Comparison of ENCODE assay signal across 1 cellular context in the genomic region with DNA sequence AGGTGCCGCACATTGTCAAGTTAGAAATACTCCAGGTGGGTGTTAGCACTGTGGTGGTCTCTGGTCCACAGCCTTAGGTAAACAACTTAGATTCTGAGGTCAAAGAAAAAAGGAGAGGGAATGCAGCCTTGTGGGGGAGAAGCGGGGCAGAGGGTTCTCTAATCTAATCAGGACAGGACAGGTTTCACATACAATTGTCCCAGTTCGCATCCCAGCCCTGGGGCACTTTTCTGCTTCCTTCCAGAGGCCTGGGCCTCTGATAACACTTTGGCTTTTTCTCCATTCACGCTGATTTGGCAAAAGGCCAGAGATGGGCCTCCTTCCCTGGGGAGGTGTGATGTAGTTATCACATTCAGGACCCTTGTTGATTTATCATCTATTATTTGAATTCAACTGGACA.
TF ChIP-seq lines count a peak whose summit lies in the region.

No MANE protein-coding gene starts in this region.

TF ChIP-seq in K562, 482 proteins besides CTCF, POLR2A, EP300 and RAD21 (continued from another document and continues in another):
- TF ChIP-seq CBX8 (IDR thresholded peaks at IDR 0.05; ENCODE audit: borderline replicate concordance, extremely low read depth, low read depth, low read length, poor library complexity, severe bottlenecking) (no peak), ZNF77 (CRISPR knock-in tag; IDR thresholded peaks at IDR 0.05) (no peak), ZSCAN29 (IDR thresholded peaks at IDR 0.05) (no peak), ZNF830 (CRISPR knock-in tag; IDR thresholded peaks at IDR 0.05) (no peak), CC2D1A (IDR thresholded peaks at IDR 0.05) (peak; percentile 76; the same call in 1 of the 2 replicates), NFXL1 (CRISPR knock-in tag; IDR thresholded peaks at IDR 0.05) (no peak), POLR2H (tag; IDR thresholded peaks at IDR 0.05; ENCODE audit: low read depth) (no peak), SETDB1 (IDR thresholded peaks at IDR 0.05; ENCODE audit: low read length) (no peak), E4F1 (CRISPR knock-in tag; IDR thresholded peaks at IDR 0.05; ENCODE audit: borderline replicate concordance) (no peak), U2AF1 (optimal IDR thresholded peaks at IDR 0.05; ENCODE audit: low read depth, low read length) (no peak), NFIX (CRISPR knock-in tag; IDR thresholded peaks at IDR 0.05; ENCODE audit: low read depth) (peak; percentile 64; the same call in 1 of the 2 replicates), SRF (CRISPR knock-in tag; IDR thresholded peaks at IDR 0.05) (no peak), RBM22 (IDR thresholded peaks at IDR 0.05; ENCODE audit: low read depth, low read length, poor library complexity, severe bottlenecking) (no peak), MTA1 (IDR thresholded peaks at IDR 0.05; ENCODE audit: borderline replicate concordance) (peak; percentile 70), RCOR1 (IDR thresholded peaks at IDR 0.05; ENCODE audit: borderline replicate concordance in 1 of 2, low read depth in 2 of 2, low read length in 2 of 2) (peak; percentile 64 to 97; a peak in 3 of 4 replicates), PREB (CRISPR knock-in tag; IDR thresholded peaks at IDR 0.05) (no peak), PHF8 (IDR thresholded peaks at IDR 0.05; ENCODE audit: borderline replicate concordance, low read length) (no peak), SMARCB1 (IDR thresholded peaks at IDR 0.05; ENCODE audit: insufficient read length, low read depth) (peak; percentile 36), CBFB (CRISPR knock-in tag; IDR thresholded peaks at IDR 0.05) (no peak), TBL1XR1 (IDR thresholded peaks at IDR 0.05; ENCODE audit: low read length in 2 of 2) (peak; percentile 61 to 87; a peak in 3 of 4 replicates), SMAD4 (CRISPR knock-in tag; conservative IDR thresholded peaks at IDR 0.05) (peak; percentile 89), CTBP1 (IDR thresholded peaks at IDR 0.05; ENCODE audit: borderline replicate concordance) (peak; percentile 96), ZSCAN32 (CRISPR knock-in tag; IDR thresholded peaks at IDR 0.05) (no peak), ZBTB43 (CRISPR knock-in tag; IDR thresholded peaks at IDR 0.05) (no peak), TRIM28 (IDR thresholded peaks at IDR 0.05) (no peak), FOXJ2 (tag; IDR thresholded peaks at IDR 0.05) (no peak), PRMT5 (CRISPR knock-in tag; IDR thresholded peaks at IDR 0.05) (no peak), SNAPC5 (CRISPR knock-in tag; IDR thresholded peaks at IDR 0.05) (no peak), CHD4 (IDR thresholded peaks at IDR 0.05; ENCODE audit: insufficient read depth, insufficient replicate concordance, low read depth, low read length, poor library complexity, severe bottlenecking) (no peak), PHB2 (IDR thresholded peaks at IDR 0.05; ENCODE audit: low read depth) (peak; percentile 88), CREBBP (IDR thresholded peaks at IDR 0.05; ENCODE audit: low read depth, low read length) (no peak), HMGN3 (IDR thresholded peaks at IDR 0.05; ENCODE audit: borderline replicate concordance, extremely low read depth, insufficient read length, low read depth, low read length) (peak; percentile 84), SUPT5H (IDR thresholded peaks at IDR 0.05) (no peak), CCAR2 (IDR thresholded peaks at IDR 0.05; ENCODE audit: low read depth, low read length) (no peak)
- TF ChIP-seq, protein P1, sequence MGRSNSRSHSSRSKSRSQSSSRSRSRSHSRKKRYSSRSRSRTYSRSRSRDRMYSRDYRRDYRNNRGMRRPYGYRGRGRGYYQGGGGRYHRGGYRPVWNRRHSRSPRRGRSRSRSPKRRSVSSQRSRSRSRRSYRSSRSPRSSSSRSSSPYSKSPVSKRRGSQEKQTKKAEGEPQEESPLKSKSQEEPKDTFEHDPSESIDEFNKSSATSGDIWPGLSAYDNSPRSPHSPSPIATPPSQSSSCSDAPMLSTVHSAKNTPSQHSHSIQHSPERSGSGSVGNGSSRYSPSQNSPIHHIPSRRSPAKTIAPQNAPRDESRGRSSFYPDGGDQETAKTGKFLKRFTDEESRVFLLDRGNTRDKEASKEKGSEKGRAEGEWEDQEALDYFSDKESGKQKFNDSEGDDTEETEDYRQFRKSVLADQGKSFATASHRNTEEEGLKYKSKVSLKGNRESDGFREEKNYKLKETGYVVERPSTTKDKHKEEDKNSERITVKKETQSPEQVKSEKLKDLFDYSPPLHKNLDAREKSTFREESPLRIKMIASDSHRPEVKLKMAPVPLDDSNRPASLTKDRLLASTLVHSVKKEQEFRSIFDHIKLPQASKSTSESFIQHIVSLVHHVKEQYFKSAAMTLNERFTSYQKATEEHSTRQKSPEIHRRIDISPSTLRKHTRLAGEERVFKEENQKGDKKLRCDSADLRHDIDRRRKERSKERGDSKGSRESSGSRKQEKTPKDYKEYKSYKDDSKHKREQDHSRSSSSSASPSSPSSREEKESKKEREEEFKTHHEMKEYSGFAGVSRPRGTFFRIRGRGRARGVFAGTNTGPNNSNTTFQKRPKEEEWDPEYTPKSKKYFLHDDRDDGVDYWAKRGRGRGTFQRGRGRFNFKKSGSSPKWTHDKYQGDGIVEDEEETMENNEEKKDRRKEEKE (IDR thresholded peaks at IDR 0.05; ENCODE audit: borderline replicate concordance in 1 of 2, control insufficient read depth in 1 of 2, low read depth in 2 of 2, low read length in 1 of 2): no peak
- TF ChIP-seq, protein P2, sequence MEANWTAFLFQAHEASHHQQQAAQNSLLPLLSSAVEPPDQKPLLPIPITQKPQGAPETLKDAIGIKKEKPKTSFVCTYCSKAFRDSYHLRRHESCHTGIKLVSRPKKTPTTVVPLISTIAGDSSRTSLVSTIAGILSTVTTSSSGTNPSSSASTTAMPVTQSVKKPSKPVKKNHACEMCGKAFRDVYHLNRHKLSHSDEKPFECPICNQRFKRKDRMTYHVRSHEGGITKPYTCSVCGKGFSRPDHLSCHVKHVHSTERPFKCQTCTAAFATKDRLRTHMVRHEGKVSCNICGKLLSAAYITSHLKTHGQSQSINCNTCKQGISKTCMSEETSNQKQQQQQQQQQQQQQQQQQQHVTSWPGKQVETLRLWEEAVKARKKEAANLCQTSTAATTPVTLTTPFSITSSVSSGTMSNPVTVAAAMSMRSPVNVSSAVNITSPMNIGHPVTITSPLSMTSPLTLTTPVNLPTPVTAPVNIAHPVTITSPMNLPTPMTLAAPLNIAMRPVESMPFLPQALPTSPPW (CRISPR knock-in tag; IDR thresholded peaks at IDR 0.05): peak; percentile 62
- TF ChIP-seq, protein P3, sequence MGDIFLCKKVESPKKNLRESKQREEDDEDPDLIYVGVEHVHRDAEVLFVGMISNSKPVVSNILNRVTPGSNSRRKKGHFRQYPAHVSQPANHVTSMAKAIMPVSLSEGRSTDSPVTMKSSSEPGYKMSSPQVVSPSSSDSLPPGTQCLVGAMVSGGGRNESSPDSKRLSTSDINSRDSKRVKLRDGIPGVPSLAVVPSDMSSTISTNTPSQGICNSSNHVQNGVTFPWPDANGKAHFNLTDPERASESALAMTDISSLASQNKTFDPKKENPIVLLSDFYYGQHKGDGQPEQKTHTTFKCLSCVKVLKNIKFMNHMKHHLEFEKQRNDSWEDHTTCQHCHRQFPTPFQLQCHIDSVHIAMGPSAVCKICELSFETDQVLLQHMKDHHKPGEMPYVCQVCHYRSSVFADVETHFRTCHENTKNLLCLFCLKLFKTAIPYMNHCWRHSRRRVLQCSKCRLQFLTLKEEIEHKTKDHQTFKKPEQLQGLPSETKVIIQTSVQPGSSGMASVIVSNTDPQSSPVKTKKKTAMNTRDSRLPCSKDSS (IDR thresholded peaks at IDR 0.05; ENCODE audit: low read depth, partially characterized antibody): no peak
- TF ChIP-seq, protein P4, sequence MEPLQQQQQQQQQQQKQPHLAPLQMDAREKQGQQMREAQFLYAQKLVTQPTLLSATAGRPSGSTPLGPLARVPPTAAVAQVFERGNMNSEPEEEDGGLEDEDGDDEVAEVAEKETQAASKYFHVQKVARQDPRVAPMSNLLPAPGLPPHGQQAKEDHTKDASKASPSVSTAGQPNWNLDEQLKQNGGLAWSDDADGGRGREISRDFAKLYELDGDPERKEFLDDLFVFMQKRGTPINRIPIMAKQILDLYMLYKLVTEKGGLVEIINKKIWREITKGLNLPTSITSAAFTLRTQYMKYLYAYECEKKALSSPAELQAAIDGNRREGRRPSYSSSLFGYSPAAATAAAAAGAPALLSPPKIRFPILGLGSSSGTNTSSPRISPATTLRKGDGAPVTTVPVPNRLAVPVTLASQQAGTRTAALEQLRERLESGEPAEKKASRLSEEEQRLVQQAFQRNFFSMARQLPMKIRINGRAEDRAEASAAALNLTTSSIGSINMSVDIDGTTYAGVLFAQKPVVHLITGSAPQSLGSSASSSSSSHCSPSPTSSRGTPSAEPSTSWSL (CRISPR knock-in tag; IDR thresholded peaks at IDR 0.05; ENCODE audit: borderline replicate concordance): no peak
- TF ChIP-seq, protein P5, sequence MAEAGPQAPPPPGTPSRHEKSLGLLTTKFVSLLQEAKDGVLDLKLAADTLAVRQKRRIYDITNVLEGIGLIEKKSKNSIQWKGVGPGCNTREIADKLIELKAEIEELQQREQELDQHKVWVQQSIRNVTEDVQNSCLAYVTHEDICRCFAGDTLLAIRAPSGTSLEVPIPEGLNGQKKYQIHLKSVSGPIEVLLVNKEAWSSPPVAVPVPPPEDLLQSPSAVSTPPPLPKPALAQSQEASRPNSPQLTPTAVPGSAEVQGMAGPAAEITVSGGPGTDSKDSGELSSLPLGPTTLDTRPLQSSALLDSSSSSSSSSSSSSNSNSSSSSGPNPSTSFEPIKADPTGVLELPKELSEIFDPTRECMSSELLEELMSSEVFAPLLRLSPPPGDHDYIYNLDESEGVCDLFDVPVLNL (CRISPR knock-in tag; IDR thresholded peaks at IDR 0.05; ENCODE audit: low read depth): no peak
